Comparison of ENCODE assay signal across 25 cellular contexts in genomic region chr4:91838181-91838861, GRCh38.
DNase-seq lines count a peak whose midpoint lies in the region; ATAC-seq and TF ChIP-seq lines count a peak whose summit lies in the region.
"Had no signal": no experiment of that assay in that cellular context is flagged by ENCODE, and none has a peak within 500 bp of the region (broad histone marks: within the 10 kb centered on the region; RNA-seq: fewer than 3 reads in every experiment).

No MANE protein-coding gene starts in this region.

- ATAC-seq in RWPE2 (ENCODE audit: low read depth) (no peak), GM18511 (IDR thresholded peaks at IDR 0.05; ENCODE audit: unreplicated experiment) (no peak)
- ATAC-seq in effector memory CD8-positive, alpha-beta T cell (replicated peaks) = no peak
- ATAC-seq: GM12878, T-cell had no signal

- H3K36me3 Mint-ChIP-seq in effector memory CD8-positive, alpha-beta T cell (ENCODE audit: insufficient read depth) = no peaks in the 10 kb centered on the region
- H3K36me3 Mint-ChIP-seq: CD4-positive, alpha-beta memory T cell; T-cell had no signal

- peak overlapping the region; percentile 10 for H3K4me2 ChIP-seq in hepatocyte
- H3K4me2 ChIP-seq: BLaER1, PC-9 had no signal

- 68% methylated on average over 2 of the region's 2 CpGs for WGBS in hepatocyte (ENCODE audit: low lambda C conversion rate, missing lambda C conversion rate)

- H4K20me1 ChIP-seq in hepatocyte (ENCODE audit: insufficient read depth, poor library complexity, severe bottlenecking) = no peaks in the 10 kb centered on the region
- H4K20me1 ChIP-seq: BLaER1 had no signal

- H3K4me3 Mint-ChIP-seq in effector memory CD8-positive, alpha-beta T cell = no peak overlapping the region
- H3K4me3 Mint-ChIP-seq: CD4-positive, alpha-beta memory T cell; T-cell had no signal

- no peak for DNase-seq in RWPE2 (ENCODE audit: low spot score)
- DNase-seq in choroid plexus epithelial cell (ENCODE audit: low read depth) = peak; percentile 17
- DNase-seq in hepatocyte (ENCODE audit: low spot score) = no peak
- DNase-seq in effector memory CD8-positive, alpha-beta T cell = no peak
- DNase-seq in NK-92 treated with Interleukin-12 subunit alpha and Interleukin-12 subunit beta, amount 100 ng/mL, for 24 hours (lab: John Stamatoyannopoulos, UW) = no peak
- DNase-seq in germinal center (ENCODE audit: low spot score) = no peak
- DNase-seq: Caco-2; CD4-positive, alpha-beta memory T cell; DMS 273 treated with DMSO at 0.1 percent for 48 hours; DMS79 treated with DMSO at 0.1 percent for 48 hours; MG63; NCI-H1417; NCI-H1694 treated with DMSO at 0.1 percent for 48 hours; NCI-H2081 treated with DMSO at 0.1 percent for 48 hours; NCI-H2171 treated with DMSO at 0.1 percent for 48 hours; NCI-H446 treated with DMSO at 0.1 percent for 48 hours; NCI-H526 treated with DMSO at 0.1 percent for 48 hours; PC-9; SIG-M5; T-cell had no signal

- no peak overlapping the region for H2AFZ ChIP-seq in hepatocyte
- H2AFZ ChIP-seq: PC-9 had no signal

- no peak overlapping the region for H3K4me3 ChIP-seq in RWPE2 (ENCODE audit: severe bottlenecking)
- no peak overlapping the region for H3K4me3 ChIP-seq in choroid plexus epithelial cell (ENCODE audit: low read depth, low read length)
- H3K4me3 ChIP-seq in hepatocyte = no peak overlapping the region
- H3K4me3 ChIP-seq: BLaER1, GM12878, HAP-1, MG63, PC-9 had no signal

- H3K9me3 ChIP-seq in RWPE2 (ENCODE audit: severe bottlenecking) (peaks cover 4% of the 10 kb centered on the region), hepatocyte (ENCODE audit: low read depth) (no peaks in the 10 kb centered on the region)
- H3K9me3 ChIP-seq: HAP-1, MG63 had no signal

- H3K27me3 Mint-ChIP-seq in effector memory CD8-positive, alpha-beta T cell = no peaks in the 10 kb centered on the region
- H3K27me3 Mint-ChIP-seq: CD4-positive, alpha-beta memory T cell; T-cell had no signal

- TF ChIP-seq CTCF in RWPE2 (IDR thresholded peaks at IDR 0.05; ENCODE audit: poor library complexity, severe bottlenecking) (no peak), choroid plexus epithelial cell (conservative IDR thresholded peaks at IDR 0.05; ENCODE audit: low read depth, low read length) (no peak), hepatocyte (IDR thresholded peaks at IDR 0.05; ENCODE audit: poor library complexity) (no peak)

- no peaks in the 10 kb centered on the region for H3K27me3 ChIP-seq in RWPE2 (ENCODE audit: insufficient read depth, poor library complexity, severe bottlenecking)
- H3K27me3 ChIP-seq in hepatocyte = no peaks in the 10 kb centered on the region
- H3K27me3 ChIP-seq: BLaER1, MG63 had no signal

- no peaks in the 10 kb centered on the region for H3K79me2 ChIP-seq in hepatocyte

- peak overlapping the region; percentile 82 for H3K27ac ChIP-seq in RWPE2 (ENCODE audit: poor library complexity, severe bottlenecking)
- H3K27ac ChIP-seq in hepatocyte = peak overlapping the region; percentile 21
- H3K27ac ChIP-seq: BLaER1, PC-9, RWPE1 had no signal

- no peaks in the 10 kb centered on the region for H3K9me2 ChIP-seq in hepatocyte (replicated peaks; ENCODE audit: insufficient read depth)

- H3K27ac Mint-ChIP-seq in effector memory CD8-positive, alpha-beta T cell = no peak overlapping the region
- H3K27ac Mint-ChIP-seq: CD4-positive, alpha-beta memory T cell; T-cell had no signal

- H3K4me1 ChIP-seq in RWPE2 (ENCODE audit: insufficient read depth, poor library complexity, severe bottlenecking) (peaks cover 19% of the 10 kb centered on the region), hepatocyte (ENCODE audit: insufficient read depth) (peaks cover 12% of the 10 kb centered on the region)
- H3K4me1 ChIP-seq: BLaER1, HAP-1 had no signal

- H3K9me3 Mint-ChIP-seq in effector memory CD8-positive, alpha-beta T cell = peaks cover 15 to 26% of the 10 kb centered on the region in 2 donors

- H3K36me3 ChIP-seq in RWPE2 (ENCODE audit: low read depth) = no peaks in the 10 kb centered on the region
- no peaks in the 10 kb centered on the region for H3K36me3 ChIP-seq in hepatocyte (replicated peaks; ENCODE audit: insufficient read depth, low read depth)
- H3K36me3 ChIP-seq: BLaER1, HAP-1, MG63 had no signal

- no peaks in the 10 kb centered on the region for H3K4me1 Mint-ChIP-seq in effector memory CD8-positive, alpha-beta T cell (ENCODE audit: low read depth in 2 of 2)
- H3K4me1 Mint-ChIP-seq: CD4-positive, alpha-beta memory T cell; T-cell had no signal
